8 cellular contexts compared by ENCODE assay signal in genomic region chr12:119666900-119667576, GRCh38. TPM values are rescaled to one million over a fixed set of nuclear protein-coding genes. Genes with fewer than 3 reads are reported as not detected.
DNase-seq lines count a peak whose midpoint lies in the region; ATAC-seq and TF ChIP-seq lines count a peak whose summit lies in the region.

No MANE protein-coding gene starts in this region.

- H3K36me3 ChIP-seq in esophagus (ENCODE audit: control insufficient read depth in 2 of 2, insufficient read depth in 2 of 2, low read length in 1 of 2) (no peaks in the 10 kb centered on the region), prostate gland (no peaks in the 10 kb centered on the region)

- H3K4me3 Mint-ChIP-seq in activated T-cell treated with anti-CD3 and anti-CD28 coated beads, Interleukin-2, amount 50 U/mL, for 72 hours = peak overlapping the region; percentile 92 to 95

- no peaks in the 10 kb centered on the region for H3K9me3 ChIP-seq in esophagus (ENCODE audit: control insufficient read depth in 2 of 2, insufficient read depth in 1 of 2, low read depth in 1 of 2, low read length in 1 of 2)
- H3K9me3 ChIP-seq in prostate gland = no peaks in the 10 kb centered on the region

- H3K4me1 Mint-ChIP-seq in activated T-cell treated with anti-CD3 and anti-CD28 coated beads, Interleukin-2, amount 50 U/mL, for 72 hours (ENCODE audit: low read depth) = peaks cover 45% of the 10 kb centered on the region

- H3K27ac Mint-ChIP-seq in activated T-cell treated with anti-CD3 and anti-CD28 coated beads, Interleukin-2, amount 50 U/mL, for 72 hours = peak overlapping the region; percentile 70

- DNase-seq in activated T-cell treated with anti-CD3 and anti-CD28 coated beads, Interleukin-2, amount 50 U/mL, for 72 hours = no peak
- DNase-seq in activated T-cell treated with anti-CD3 and anti-CD28 coated beads for 4 hours = no peak
- peak; percentile 41 for DNase-seq in OCI-M1 (lab: John Stamatoyannopoulos, UW)
- DNase-seq in prostate gland (ENCODE audit: low spot score) = no peak
- DNase-seq in NCI-H2107 treated with DMSO at 0.1 percent for 48 hours (lab: John Stamatoyannopoulos, UW; ENCODE audit: unreplicated experiment) = no peak
- no peak for DNase-seq in hypothalamus (lab: John Stamatoyannopoulos, UW)
- no peak for DNase-seq in SKM-1 treated with dmso at 0.1 percent for 144 hours (lab: John Stamatoyannopoulos, UW; ENCODE audit: unreplicated experiment)

- peaks cover 8 to 15% of the 10 kb centered on the region in 2 donors for H3K36me3 Mint-ChIP-seq in activated T-cell treated with anti-CD3 and anti-CD28 coated beads, Interleukin-2, amount 50 U/mL, for 72 hours (ENCODE audit: insufficient read depth in 2 of 2)

- WGBS in esophagus, 2 donors = 13 to 14% methylated on average over 9 of the region's 9 CpGs
- 9% methylated on average over 9 of the region's 9 CpGs for WGBS in prostate gland

- H3K27ac ChIP-seq in esophagus (ENCODE audit: low read depth in 2 of 2, low read length in 1 of 2) = no peak overlapping the region
- no peak overlapping the region for H3K27ac ChIP-seq in prostate gland

- intact Hi-C loops in prostate gland (cut with DNase I) = loop anchor here (2.0 kb wide), 1 partner anchor 114 kb away; no protein-coding TSS in a partner anchor

- H3K27me3 Mint-ChIP-seq in activated T-cell treated with anti-CD3 and anti-CD28 coated beads, Interleukin-2, amount 50 U/mL, for 72 hours (ENCODE audit: low read depth) = no peaks in the 10 kb centered on the region

- H3K27me3 ChIP-seq in esophagus (ENCODE audit: control insufficient read depth in 1 of 2, insufficient read depth in 2 of 2, low read length in 2 of 2) (no peaks in the 10 kb centered on the region), prostate gland (replicated peaks; ENCODE audit: insufficient read depth) (no peaks in the 10 kb centered on the region)

- H3K9me3 Mint-ChIP-seq in activated T-cell treated with anti-CD3 and anti-CD28 coated beads, Interleukin-2, amount 50 U/mL, for 72 hours = peaks cover 0 to 5% of the 10 kb centered on the region in 2 donors

- no peak for TF ChIP-seq POLR2A in prostate gland (IDR thresholded peaks at IDR 0.05)

- H3K4me3 ChIP-seq in esophagus (ENCODE audit: low read depth in 1 of 2, low read length in 2 of 2) = peak overlapping the region; percentile 91 to 98
- H3K4me3 ChIP-seq in prostate gland = peak overlapping the region; percentile 65 to 87

- ATAC-seq in activated T-cell treated with anti-CD3 and anti-CD28 coated beads, Interleukin-2, amount 50 U/mL, for 72 hours (replicated peaks in 1 of 2) = peak; percentile 5 to 19

- no peak for TF ChIP-seq CTCF in prostate gland (IDR thresholded peaks at IDR 0.05)

- H3K4me1 ChIP-seq in esophagus (ENCODE audit: control insufficient read depth in 2 of 2, insufficient read depth in 2 of 2, low read length in 1 of 2) = no peaks in the 10 kb centered on the region
- H3K4me1 ChIP-seq in prostate gland (replicated peaks) = no peaks in the 10 kb centered on the region

RNA-seq across cellular contexts. Expression of gene PRKAB1, which starts 0.9 kb away (rescaled TPM):
- 10 to 100 TPM; 52.3 to 63.7 TPM for total RNA-seq in activated T-cell treated with anti-CD3 and anti-CD28 coated beads, Interleukin-2, amount 50 U/mL, for 72 hours
- polyA plus RNA-seq in esophagus = 10 to 100 TPM; 28.0 to 30.8 TPM
- 10 to 100 TPM; 17.3 to 36.7 TPM for total RNA-seq in prostate gland
